8 cellular contexts compared by ENCODE assay signal in genomic region chr13:41059466-41059865, GRCh38. TPM values are rescaled to one million over a fixed set of nuclear protein-coding genes. Genes with fewer than 3 reads are reported as not detected.
DNase-seq lines count a peak whose midpoint lies in the region; ATAC-seq, FAIRE-seq and TF ChIP-seq lines count a peak whose summit lies in the region.

No MANE protein-coding gene starts in this region.

- no peak for TF ChIP-seq EP300 in SK-N-SH (IDR thresholded peaks at IDR 0.05; ENCODE audit: borderline replicate concordance in 1 of 2, low read depth in 1 of 2, low read length in 1 of 2)

- H3F3A ChIP-seq in SK-N-SH (replicated peaks; ENCODE audit: insufficient read depth): peaks cover 30% of the 10 kb centered on the region

- CTCF ChIA-PET in SK-N-SH (lab: Yijun Ruan, JAX): interaction anchor here (1.0 to 3.3 kb wide), 4 partner anchors 15 to 282 kb away, joined by 4 to 14 read pairs (median 4); partner anchors contain the start of gene SLC25A15

- no peak for FAIRE-seq in pancreas (lab: Jason Lieb, UNC)

- H3K4me2 ChIP-seq in SK-N-SH: peak overlapping the region; percentile 84

- peak overlapping the region; percentile 96 to 99 for H3K27ac ChIP-seq in SK-N-SH (ENCODE audit: low read depth in 2 of 2, low read length in 1 of 2)
- H3K27ac ChIP-seq in pancreas: peak overlapping the region; percentile 94 to 97 (median 95)

- WGBS in SK-N-SH (ENCODE audit: low lambda C conversion rate): 4% methylated on average over 6 of the region's 6 CpGs
- 0 to 1% methylated on average over 6 of the region's 6 CpGs for WGBS in pancreas, 2 donors

- intact Hi-C loops in pancreas (cut with DNase I): loop anchor here in 2 of 3 donors (10.0 kb wide), 1 partner anchor 65 kb away; no protein-coding TSS in a partner anchor

- H3K4me1 ChIP-seq in SK-N-SH (ENCODE audit: control insufficient read depth in 1 of 2, insufficient read depth in 2 of 2, low read depth in 1 of 2, low read length in 1 of 2) (peaks cover 8 to 12% of the 10 kb centered on the region in 2 experiments; a peak in 3 of 4 replicates), pancreas (peaks cover 9 to 53% (median 36%) of the 10 kb centered on the region in 3 donors)

- no peaks in the 10 kb centered on the region for H3K9me2 ChIP-seq in SK-N-SH

- peaks cover 5% of the 10 kb centered on the region for H4K20me1 ChIP-seq in SK-N-SH (ENCODE audit: insufficient read depth)

- no peak for ATAC-seq in SK-N-SH treated with all-trans-retinoic acid at 6 μM for 48 hours
- ATAC-seq in pancreas: no peak
- ATAC-seq in HG03280 (IDR thresholded peaks at IDR 0.05; ENCODE audit: unreplicated experiment): no peak
- ATAC-seq in HG02840 (IDR thresholded peaks at IDR 0.05; ENCODE audit: low FRiP score, unreplicated experiment): no peak

- no peaks in the 10 kb centered on the region for H3K9me3 ChIP-seq in SK-N-SH
- no peaks in the 10 kb centered on the region for H3K9me3 ChIP-seq in pancreas

- TF ChIP-seq CTCF in SK-N-SH (IDR thresholded peaks at IDR 0.05): no peak
- no peak for TF ChIP-seq CTCF in epithelial cell of proximal tubule (conservative IDR thresholded peaks at IDR 0.05; ENCODE audit: low read depth, low read length)
- no peak for TF ChIP-seq CTCF in pancreas (IDR thresholded peaks at IDR 0.05)

- peak overlapping the region; percentile 72 for H2AFZ ChIP-seq in SK-N-SH (ENCODE audit: low read depth)

- POLR2A ChIA-PET in SK-N-SH (lab: Yijun Ruan, JAX): interaction anchor here (0.6 to 2.8 kb wide), 3 partner anchors 10 to 269 kb away, joined by 3 to 7 read pairs (median 3); no protein-coding TSS in a partner anchor

- H3K36me3 ChIP-seq in SK-N-SH (replicated peaks in 1 of 2; ENCODE audit: control insufficient read depth in 1 of 2, insufficient read depth in 2 of 2, low read length in 1 of 2): peaks cover 9 to 14% of the 10 kb centered on the region in 2 experiments
- no peaks in the 10 kb centered on the region for H3K36me3 ChIP-seq in pancreas

- peaks cover 79% of the 10 kb centered on the region for H3K79me2 ChIP-seq in SK-N-SH (ENCODE audit: insufficient read depth)

- H3K4me3 ChIP-seq in SK-N-SH (ENCODE audit: low read depth in 2 of 2, low read length in 1 of 2) (peak overlapping the region; percentile 88 to 91), epithelial cell of proximal tubule (ENCODE audit: low read depth, low read length) (peak overlapping the region; percentile 88), pancreas (peak overlapping the region; percentile 51 to 81 (median 74))

- DNase-seq in SK-N-SH (peak; percentile 23), RKO (ENCODE audit: low spot score) (peak; percentile 39), epithelial cell of proximal tubule (ENCODE audit: low read depth) (no peak), pancreas (no peak), glomerular visceral epithelial cell (ENCODE audit: extremely low spot score) (no peak)

- no peaks in the 10 kb centered on the region for H3K27me3 ChIP-seq in SK-N-SH (ENCODE audit: insufficient read depth)
- no peaks in the 10 kb centered on the region for H3K27me3 ChIP-seq in pancreas

- H3K9ac ChIP-seq in SK-N-SH: peak overlapping the region; percentile 97

- TF ChIP-seq RAD21 in SK-N-SH (IDR thresholded peaks at IDR 0.05; ENCODE audit: low read length): no peak

TF ChIP-seq in SK-N-SH, 30 proteins besides CTCF, POLR2A, EP300 and RAD21:
- TF ChIP-seq TCF12 (IDR thresholded peaks at IDR 0.05) (0 out of 2 replicates have a peak, but pooled peaks have one; percentile 4), EZH2phosphoT487 (IDR thresholded peaks at IDR 0.05; ENCODE audit: borderline replicate concordance, low read depth) (no peak)
TF ChIP-seq in SK-N-SH: peak in this region for 1.

TF ChIP-seq in SK-N-SH treated with all-trans-retinoic acid at 6 μM for 48 hours, 23 proteins besides CTCF, POLR2A, EP300 and RAD21:
- no peak for TF ChIP-seq ZNF70 (CRISPR knock-in tag; IDR thresholded peaks at IDR 0.05)
- TF ChIP-seq TOX (CRISPR knock-in tag; IDR thresholded peaks at IDR 0.05; ENCODE audit: borderline replicate concordance): no peak
- TF ChIP-seq ZNF8 (CRISPR knock-in tag; IDR thresholded peaks at IDR 0.05): no peak
- TF ChIP-seq TSHZ2 (CRISPR knock-in tag; IDR thresholded peaks at IDR 0.05): no peak
- TF ChIP-seq GLIS3 (CRISPR knock-in tag; IDR thresholded peaks at IDR 0.05): no peak
- no peak for TF ChIP-seq POU6F1 (CRISPR knock-in tag; IDR thresholded peaks at IDR 0.05; ENCODE audit: borderline replicate concordance, low read depth)
- no peak for TF ChIP-seq ZNF565 (CRISPR knock-in tag; conservative IDR thresholded peaks at IDR 0.05; ENCODE audit: low read depth)
TF ChIP-seq in SK-N-SH treated with all-trans-retinoic acid at 6 μM for 48 hours: peak in this region for 0.

RNA-seq across cellular contexts. Expression of gene WBP4, which starts 1.8 kb away (rescaled TPM):
- polyA plus RNA-seq in SK-N-SH (2012; rRNA removed) (6.4 and 6.8 TPM in 2 replicates), pancreas (10 to 100 TPM in 1 of 2 donors, 1 to 10 TPM in 1; 5.1 to 12.2 TPM)
- 8.6 and 12.8 TPM in 2 replicates for polyA plus RNA-seq in SK-N-SH (2012; cell fraction: cytosol; rRNA removed)
- polyA plus RNA-seq in SK-N-SH (2012; cell fraction: nucleus; rRNA removed): 2.5 and 6.0 TPM in 2 replicates
- total RNA-seq in epithelial cell of proximal tubule (9.8 and 17.9 TPM in 2 replicates), pancreas (1 to 10 TPM; 2.1 to 5.4 (median 3.0) TPM)

RNA-seq across cellular contexts. Expression of gene ELF1, which starts 40.4 kb away (rescaled TPM):
- polyA plus RNA-seq in SK-N-SH (2012; rRNA removed) (11.1 and 11.6 TPM in 2 replicates), pancreas (10 to 100 TPM in 1 of 2 donors, 1 to 10 TPM in 1; 9.4 to 18.5 TPM)
- 12.5 and 13.6 TPM in 2 replicates for polyA plus RNA-seq in SK-N-SH (2012; cell fraction: cytosol; rRNA removed)
- polyA plus RNA-seq in SK-N-SH (2012; cell fraction: nucleus; rRNA removed): 6.1 and 12.7 TPM in 2 replicates
- total RNA-seq in epithelial cell of proximal tubule (19.5 and 28.5 TPM in 2 replicates), pancreas (10 to 100 TPM; 31.6 to 61.6 (median 40.6) TPM)

Comparison
In these comparisons a context has a peak if more than half of its experiments do, and no peak if none do; other contexts are left out.
1. DNase-seq: peak in SK-N-SH (single experiment) and RKO (single experiment); none in epithelial cell of proximal tubule (single experiment), pancreas (0 of 6) and glomerular visceral epithelial cell (single experiment).
2. Peak in every context shown above with its lines, with median percentiles within 50 percentile points of each other: H3K4me3 ChIP-seq.